ENCODE assay signal across 13 cellular contexts in genomic region chr9:110821064-110821463, GRCh38.
A peak's percentile ranks its signal among the peaks of the same experiment; 100 is the strongest.
DNase-seq lines count a peak whose midpoint lies in the region; ATAC-seq and TF ChIP-seq lines count a peak whose summit lies in the region.
"Had no signal": no experiment of that assay in that cellular context is flagged by ENCODE, and none has a peak within 500 bp of the region (broad histone marks: within the 10 kb centered on the region; RNA-seq: fewer than 3 reads in every experiment).

No MANE protein-coding gene starts in this region.

- peak overlapping the region; percentile 14; the same call in 1 of the 2 replicates for H3K4me3 ChIP-seq in SK-N-MC
- no peak overlapping the region for H3K4me3 ChIP-seq in transverse colon

- no peaks in the 10 kb centered on the region for H3K4me1 ChIP-seq in transverse colon

- H3K4me3 Mint-ChIP-seq in activated T-helper 17 cell treated with anti-CD3 and anti-CD28 coated beads, Interleukin-2, amount 50 U/mL, for 72 hours, result no peak overlapping the region
- H3K4me3 Mint-ChIP-seq: CD4-positive, alpha-beta T cell; T-helper 1 cell treated with Interleukin-12 subunit alpha and Interleukin-12 subunit beta and Interleukin-4 antibody, amounts not matched to agents 30 μg/mL and 1 μg/mL, for 36 hours had no signal

- no peaks in the 10 kb centered on the region for H3K4me1 Mint-ChIP-seq in activated T-helper 17 cell treated with anti-CD3 and anti-CD28 coated beads, Interleukin-2, amount 50 U/mL, for 72 hours

- intact Hi-C loops in transverse colon (cut with DNase I; ENCODE audit: low total_unique reads), result no loop called here

- no peak overlapping the region for H3K9ac ChIP-seq in SK-N-MC (ENCODE audit: insufficient read length)

- WGBS in transverse colon (ENCODE audit: low coverage in 1 of 2), 2 donors, result 17% methylated on average over 1 of the region's 1 CpG; no CpG with 5 or more reads in 1 of the 2 donors

- in situ Hi-C loops in transverse colon (cut with MboI; ENCODE audit: low pct_ligation_motif_present in 1 of 4, low pct_unique_long_range_greater_than_20kb in 1 of 4, low sequenced_read_pairs in 3 of 4), result no loop called here

- no peak overlapping the region for H3K27ac Mint-ChIP-seq in activated T-helper 17 cell treated with anti-CD3 and anti-CD28 coated beads, Interleukin-2, amount 50 U/mL, for 72 hours
- H3K27ac Mint-ChIP-seq: CD4-positive, alpha-beta T cell; T-helper 1 cell treated with Interleukin-12 subunit alpha and Interleukin-12 subunit beta and Interleukin-4 antibody, amounts not matched to agents 30 μg/mL and 1 μg/mL, for 36 hours had no signal

- H3K36me3 Mint-ChIP-seq in activated T-helper 17 cell treated with anti-CD3 and anti-CD28 coated beads, Interleukin-2, amount 50 U/mL, for 72 hours (ENCODE audit: low read depth), result no peaks in the 10 kb centered on the region

- TF ChIP-seq POLR2A in transverse colon (IDR thresholded peaks at IDR 0.05), result no peak

- no peak for TF ChIP-seq CTCF in transverse colon (IDR thresholded peaks at IDR 0.05)

- H3K9me3 ChIP-seq in SK-N-MC (ENCODE audit: low read depth, low read length) (no peaks in the 10 kb centered on the region), transverse colon (no peaks in the 10 kb centered on the region)

- no peaks in the 10 kb centered on the region for H3K27me3 Mint-ChIP-seq in activated T-helper 17 cell treated with anti-CD3 and anti-CD28 coated beads, Interleukin-2, amount 50 U/mL, for 72 hours
- H3K27me3 Mint-ChIP-seq: CD4-positive, alpha-beta T cell had no signal

- H3K36me3 ChIP-seq in SK-N-MC (ENCODE audit: insufficient read depth, low read length), result no peaks in the 10 kb centered on the region
- H3K36me3 ChIP-seq in transverse colon, result no peaks in the 10 kb centered on the region

- H3K9me3 Mint-ChIP-seq in activated T-helper 17 cell treated with anti-CD3 and anti-CD28 coated beads, Interleukin-2, amount 50 U/mL, for 72 hours, result peaks cover 10% of the 10 kb centered on the region
- H3K9me3 Mint-ChIP-seq: T-helper 1 cell treated with Interleukin-12 subunit alpha and Interleukin-12 subunit beta and Interleukin-4 antibody, amounts not matched to agents 30 μg/mL and 1 μg/mL, for 36 hours had no signal

- TF ChIP-seq EP300 in transverse colon (IDR thresholded peaks at IDR 0.05; ENCODE audit: low read depth), result no peak

- ATAC-seq in GM18867 (IDR thresholded peaks at IDR 0.05; ENCODE audit: unreplicated experiment) (peak; percentile 98), GM21447 (IDR thresholded peaks at IDR 0.05; ENCODE audit: unreplicated experiment) (peak; percentile 97), HG03045 (IDR thresholded peaks at IDR 0.05; ENCODE audit: unreplicated experiment) (peak; percentile 96)
- ATAC-seq in activated T-helper 17 cell treated with anti-CD3 and anti-CD28 coated beads, Interleukin-2, amount 50 U/mL, for 72 hours (replicated peaks), result no peak

- no peak for DNase-seq in SK-N-MC (ENCODE audit: low read depth, low spot score)
- DNase-seq in 8988T, result no peak
- DNase-seq in transverse colon, result no peak
- no peak for DNase-seq in DMS 273 (lab: John Stamatoyannopoulos, UW; ENCODE audit: unreplicated experiment)
- DNase-seq: CD4-positive, alpha-beta T cell; NCI-H1417; occipital lobe; stimulated activated CD4-positive, alpha-beta T cell treated with anti-CD3 and anti-CD28 coated beads, Interleukin-2, amount 100 ng/mL, for 48 hours had no signal

- H3K27me3 ChIP-seq in transverse colon, result no peaks in the 10 kb centered on the region

- peak overlapping the region; percentile 62; the same call in 1 of the 2 replicates for H3K27ac ChIP-seq in SK-N-MC
- H3K27ac ChIP-seq in transverse colon, result no peak overlapping the region
